In genomic region chr5:43273552-43273951, GRCh38 we compare ENCODE assay signal across 25 cellular contexts. TPM values are rescaled to one million over a fixed set of nuclear protein-coding genes. Genes with fewer than 3 reads are reported as not detected.
A peak's percentile ranks its signal among the peaks of the same experiment; 100 is the strongest.
DNase-seq lines count a peak whose midpoint lies in the region; ATAC-seq, FAIRE-seq and TF ChIP-seq lines count a peak whose summit lies in the region.
"Had no signal": no experiment of that assay in that cellular context is flagged by ENCODE, and none has a peak within 500 bp of the region (broad histone marks: within the 10 kb centered on the region; RNA-seq: fewer than 3 reads in every experiment).

No MANE protein-coding gene starts in this region.

- H3K27me3 Mint-ChIP-seq in activated T-helper 17 cell treated with anti-CD3 and anti-CD28 coated beads, Interleukin-2, amount 50 U/mL, for 72 hours, result peaks cover 22% of the 10 kb centered on the region
- H3K27me3 Mint-ChIP-seq in CD8-positive, alpha-beta T cell (ENCODE audit: low read depth), result peaks cover 17% of the 10 kb centered on the region

- TF ChIP-seq POLR2A in suprapubic skin (IDR thresholded peaks at IDR 0.05), result no peak

- DNase-seq in GM19239 (ENCODE audit: insufficient read length, low spot score) (no peak), left lung (no peak), suprapubic skin (ENCODE audit: low spot score in 2 of 2) (no peak), cortex of kidney (lab: John Stamatoyannopoulos, UW) (no peak), NCI-H510A (lab: John Stamatoyannopoulos, UW) (no peak)
- no peak for DNase-seq in activated T-cell treated with anti-CD3 and anti-CD28 coated beads, Interleukin-2, amount 50 U/mL, for 48 hours
- no peak for DNase-seq in CD8-positive, alpha-beta T cell
- DNase-seq: 8988T; ACHN; AML-193; BE2C; Calu3; CD4-positive, alpha-beta T cell; COR-L47; DMS53; GF-D8; GM23248; H7; HCEC 1CT had no signal

- peak overlapping the region; percentile 7 for H3K27ac Mint-ChIP-seq in activated T-helper 17 cell treated with anti-CD3 and anti-CD28 coated beads, Interleukin-2, amount 50 U/mL, for 72 hours
- H3K27ac Mint-ChIP-seq in CD8-positive, alpha-beta T cell, result no peak overlapping the region
- H3K27ac Mint-ChIP-seq: CD14-positive monocyte; CD4-positive, alpha-beta T cell had no signal

- CTCF ChIA-PET in CD8-positive, alpha-beta T cell (lab: Charles Lee), result no interaction called here

- H3K36me3 Mint-ChIP-seq in activated T-helper 17 cell treated with anti-CD3 and anti-CD28 coated beads, Interleukin-2, amount 50 U/mL, for 72 hours (ENCODE audit: low read depth), result no peaks in the 10 kb centered on the region
- no peaks in the 10 kb centered on the region for H3K36me3 Mint-ChIP-seq in CD8-positive, alpha-beta T cell
- H3K36me3 Mint-ChIP-seq: CD14-positive monocyte had no signal

- peaks cover 0 to 6% of the 10 kb centered on the region in 2 donors for H3K4me1 ChIP-seq in left lung
- H3K4me1 ChIP-seq in suprapubic skin, result peaks cover 12% of the 10 kb centered on the region
- no peaks in the 10 kb centered on the region for H3K4me1 ChIP-seq in CD8-positive, alpha-beta T cell (ENCODE audit: insufficient read depth, low read length)
- H3K4me1 ChIP-seq: A549, BE2C had no signal

- H3K4me3 ChIP-seq in left lung (no peak overlapping the region), suprapubic skin (no peak overlapping the region)
- no peak overlapping the region for H3K4me3 ChIP-seq in CD8-positive, alpha-beta T cell (ENCODE audit: low read depth, low read length)
- H3K4me3 ChIP-seq: A549; BLaER1 treated with 17β-estradiol and CSF1 and Interleukin-3, amounts not matched to agents 10 nM and 100 nM; GM23248 had no signal

- H3K36me3 ChIP-seq in left lung (no peaks in the 10 kb centered on the region), suprapubic skin (no peaks in the 10 kb centered on the region)
- no peaks in the 10 kb centered on the region for H3K36me3 ChIP-seq in CD8-positive, alpha-beta T cell (ENCODE audit: insufficient read depth, low read length)
- H3K36me3 ChIP-seq: BE2C; BLaER1 treated with 17β-estradiol and CSF1 and Interleukin-3, amounts not matched to agents 10 nM and 100 nM had no signal

- TF ChIP-seq EP300 in suprapubic skin (IDR thresholded peaks at IDR 0.05), result no peak

- TF ChIP-seq CTCF in left lung (IDR thresholded peaks at IDR 0.05) (no peak), suprapubic skin (IDR thresholded peaks at IDR 0.05) (no peak)
- TF ChIP-seq CTCF in CD8-positive, alpha-beta T cell (IDR thresholded peaks at IDR 0.05), result no peak

- no peak for ATAC-seq in activated T-helper 17 cell treated with anti-CD3 and anti-CD28 coated beads, Interleukin-2, amount 50 U/mL, for 72 hours (replicated peaks)
- peak; percentile 59 for ATAC-seq in left lung
- no peak for ATAC-seq in CD8-positive, alpha-beta T cell
- ATAC-seq: A549 had no signal

- no peaks in the 10 kb centered on the region for H3K27me3 ChIP-seq in left lung
- no peaks in the 10 kb centered on the region for H3K27me3 ChIP-seq in suprapubic skin
- H3K27me3 ChIP-seq in CD8-positive, alpha-beta T cell (ENCODE audit: insufficient read depth, low read length), result no peaks in the 10 kb centered on the region
- H3K27me3 ChIP-seq: BE2C; BLaER1 treated with 17β-estradiol and CSF1 and Interleukin-3, amounts not matched to agents 10 nM and 100 nM had no signal

- no peak overlapping the region for H3K4me3 Mint-ChIP-seq in activated T-helper 17 cell treated with anti-CD3 and anti-CD28 coated beads, Interleukin-2, amount 50 U/mL, for 72 hours
- H3K4me3 Mint-ChIP-seq in CD8-positive, alpha-beta T cell, result no peak overlapping the region
- H3K4me3 Mint-ChIP-seq: CD14-positive monocyte; CD4-positive, alpha-beta T cell had no signal

- no peaks in the 10 kb centered on the region for H3K4me1 Mint-ChIP-seq in activated T-helper 17 cell treated with anti-CD3 and anti-CD28 coated beads, Interleukin-2, amount 50 U/mL, for 72 hours
- no peaks in the 10 kb centered on the region for H3K4me1 Mint-ChIP-seq in CD8-positive, alpha-beta T cell (ENCODE audit: low read depth)

- H3K27ac ChIP-seq in left lung (no peak overlapping the region), suprapubic skin (peak overlapping the region; percentile 81)
- H3K27ac ChIP-seq in CD8-positive, alpha-beta T cell (ENCODE audit: low read depth, low read length), result no peak overlapping the region
- H3K27ac ChIP-seq: A549; BLaER1 treated with 17β-estradiol and CSF1 and Interleukin-3, amounts not matched to agents 10 nM and 100 nM; GM23248 had no signal

- POLR2A ChIA-PET in CD8-positive, alpha-beta T cell (lab: Charles Lee), result no interaction called here

- FAIRE-seq in GM19239 (lab: Jason Lieb, UNC), result peak; percentile 69
- FAIRE-seq: A549, GM12892, H1 had no signal

- intact Hi-C loops in left lung (cut with DNase I), result no loop called here
- intact Hi-C loops in CD8-positive, alpha-beta T cell (cut with DNase I, micrococcal nuclease), result no loop called here

- no peaks in the 10 kb centered on the region for H3K9me3 Mint-ChIP-seq in activated T-helper 17 cell treated with anti-CD3 and anti-CD28 coated beads, Interleukin-2, amount 50 U/mL, for 72 hours
- H3K9me3 Mint-ChIP-seq in CD8-positive, alpha-beta T cell, result peaks cover 4% of the 10 kb centered on the region

- H3K9me3 ChIP-seq in left lung (no peaks in the 10 kb centered on the region), suprapubic skin (no peaks in the 10 kb centered on the region)
- no peaks in the 10 kb centered on the region for H3K9me3 ChIP-seq in CD8-positive, alpha-beta T cell (ENCODE audit: low read length)
- H3K9me3 ChIP-seq: A549, BE2C had no signal

RNA-seq across cellular contexts. Expression of gene HMGCS1, which starts 39.7 kb away (rescaled TPM):
- total RNA-seq in activated T-helper 17 cell treated with anti-CD3 and anti-CD28 coated beads, Interleukin-2, amount 50 U/mL, for 72 hours, result 100 to 1,000 TPM in 1 of 2 donors, 10 to 100 TPM in 1; 90.2 to 108 TPM
- total RNA-seq in left lung (100 to 1,000 TPM in 1 of 2 donors, 10 to 100 TPM in 1; 93.6 to 279 TPM), suprapubic skin (100 to 1,000 TPM in 2 of 4 donors, 10 to 100 TPM in 2; 92.4 to 160 (median 119) TPM)
- 10 to 100 TPM; 74.1 to 74.7 TPM for total RNA-seq in CD8-positive, alpha-beta T cell
